Comparison of ENCODE assay signal across 9 cellular contexts in the genomic region with DNA sequence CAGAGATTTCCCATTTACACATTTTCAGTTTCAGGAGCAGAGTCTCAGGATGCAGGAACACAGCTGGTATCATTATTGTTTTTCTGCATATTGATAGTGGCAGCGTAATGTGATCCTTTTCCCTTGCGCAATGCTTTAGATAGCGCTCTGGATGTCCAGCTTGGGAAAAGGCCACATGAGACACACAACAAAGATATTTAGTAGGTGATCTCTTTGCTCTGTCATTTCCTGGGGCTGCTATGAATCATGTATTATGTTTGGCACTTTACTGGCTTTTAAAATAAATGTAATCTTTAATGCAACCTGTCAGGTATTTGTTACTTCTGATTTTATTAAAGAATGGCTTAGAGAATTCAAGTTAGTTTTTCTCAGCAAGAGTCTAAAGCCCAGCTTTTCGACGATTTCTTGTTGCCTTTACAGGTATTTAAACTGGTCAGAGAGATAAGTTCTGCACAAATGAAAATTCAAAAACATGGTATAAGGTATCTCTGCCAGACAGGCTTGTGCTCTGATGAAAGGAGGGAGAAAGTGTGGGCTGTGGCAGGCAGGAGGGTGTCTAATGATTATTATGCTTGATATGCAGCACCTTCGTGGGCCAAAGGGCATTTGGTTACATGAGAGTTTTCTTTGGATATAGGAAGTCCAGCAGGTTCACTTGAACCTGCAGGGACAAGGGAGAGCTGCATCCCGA. TPM values are rescaled to one million over a fixed set of nuclear protein-coding genes. Genes with fewer than 3 reads are reported as not detected.
DNase-seq lines count a peak whose midpoint lies in the region; ATAC-seq and TF ChIP-seq lines count a peak whose summit lies in the region.
"Had no signal": no experiment of that assay in that cellular context is flagged by ENCODE, and none has a peak within 500 bp of the region (broad histone marks: within the 10 kb centered on the region; RNA-seq: fewer than 3 reads in every experiment).

No MANE protein-coding gene starts in this region.

- no peaks in the 10 kb centered on the region for H3K9me2 ChIP-seq in GM23338 (ENCODE audit: insufficient read depth)

- H3K4me2 ChIP-seq in GM23338 = no peak overlapping the region

- peaks cover 16% of the 10 kb centered on the region for H3K4me1 ChIP-seq in GM23338 (ENCODE audit: insufficient read depth)

- no peaks in the 10 kb centered on the region for H3K27me3 ChIP-seq in GM23338 (ENCODE audit: insufficient read depth)
- no peaks in the 10 kb centered on the region; the same call in 1 of the 2 replicates for H3K27me3 ChIP-seq in H7 (ENCODE audit: control insufficient read depth, insufficient read depth, low read length)

- peak overlapping the region; percentile 89 for H3K27ac Mint-ChIP-seq in stimulated activated naive CD8-positive, alpha-beta T cell treated with anti-CD3 and anti-CD28 coated beads, Interleukin-15, Interleukin-2, amounts not matched to agents 100 ng/mL and 50 ng/mL, for 24 hours
- H3K27ac Mint-ChIP-seq in GM23338 = no peak overlapping the region
- H3K27ac Mint-ChIP-seq: activated naive CD4-positive, alpha-beta T cell treated with anti-CD3 and anti-CD28 coated beads, Interleukin-2, amount 10 ng/mL, durations not matched to agents 7 days and 5 days had no signal

- H3K4me3 ChIP-seq in GM23338 = no peak overlapping the region
- H3K4me3 ChIP-seq in H7 (ENCODE audit: insufficient read depth, low read depth, low read length) = no peak overlapping the region

- no peak for TF ChIP-seq CTCF in GM23338 (conservative IDR thresholded peaks at IDR 0.05; ENCODE audit: low read depth in 2 of 2)

- H3K79me2 ChIP-seq in GM23338 (replicated peaks; ENCODE audit: insufficient read depth) = no peaks in the 10 kb centered on the region

- peak overlapping the region; percentile 46 for H3K4me3 Mint-ChIP-seq in stimulated activated naive CD8-positive, alpha-beta T cell treated with anti-CD3 and anti-CD28 coated beads, Interleukin-15, Interleukin-2, amounts not matched to agents 100 ng/mL and 50 ng/mL, for 24 hours
- no peak overlapping the region for H3K4me3 Mint-ChIP-seq in GM23338
- H3K4me3 Mint-ChIP-seq: activated naive CD4-positive, alpha-beta T cell treated with anti-CD3 and anti-CD28 coated beads, Interleukin-2, amount 10 ng/mL, durations not matched to agents 7 days and 5 days had no signal

- no peaks in the 10 kb centered on the region for H3K9me3 Mint-ChIP-seq in stimulated activated naive CD8-positive, alpha-beta T cell treated with anti-CD3 and anti-CD28 coated beads, Interleukin-15, Interleukin-2, amounts not matched to agents 100 ng/mL and 50 ng/mL, for 24 hours
- H3K9me3 Mint-ChIP-seq in GM23338 = peaks cover 12% of the 10 kb centered on the region; the same call in 2 of the 3 replicates
- H3K9me3 Mint-ChIP-seq: activated naive CD4-positive, alpha-beta T cell treated with anti-CD3 and anti-CD28 coated beads, Interleukin-2, amount 10 ng/mL, durations not matched to agents 7 days and 5 days had no signal

- no peak for DNase-seq in stimulated activated naive CD8-positive, alpha-beta T cell treated with anti-CD3 and anti-CD28 coated beads, Interleukin-15, Interleukin-2, amounts not matched to agents 100 U/mL and 50 U/mL, for 24 hours
- DNase-seq in RKO (ENCODE audit: low spot score) (peak; percentile 54), fibroblast of gingiva (ENCODE audit: low read depth) (peak; percentile 68), GM23338 (ENCODE audit: low spot score) (no peak), H7 (no peak), NCI-H526 (lab: John Stamatoyannopoulos, UW) (no peak), DMS79 (lab: John Stamatoyannopoulos, UW) (no peak)
- DNase-seq: activated naive CD4-positive, alpha-beta T cell treated with anti-CD3 and anti-CD28 coated beads, Interleukin-2, amount 10 ng/mL, durations not matched to agents 7 days and 5 days had no signal

- no peaks in the 10 kb centered on the region for H3K27me3 Mint-ChIP-seq in stimulated activated naive CD8-positive, alpha-beta T cell treated with anti-CD3 and anti-CD28 coated beads, Interleukin-15, Interleukin-2, amounts not matched to agents 100 ng/mL and 50 ng/mL, for 24 hours
- H3K27me3 Mint-ChIP-seq in GM23338 (ENCODE audit: insufficient read depth, low read depth, poor library complexity) = no peaks in the 10 kb centered on the region

- H3K4me1 Mint-ChIP-seq in stimulated activated naive CD8-positive, alpha-beta T cell treated with anti-CD3 and anti-CD28 coated beads, Interleukin-15, Interleukin-2, amounts not matched to agents 100 ng/mL and 50 ng/mL, for 24 hours (ENCODE audit: low read depth) = peaks cover 76% of the 10 kb centered on the region
- H3K4me1 Mint-ChIP-seq in GM23338 = peaks cover 13% of the 10 kb centered on the region; the same call in 2 of the 3 replicates

- H3K36me3 ChIP-seq in GM23338 (ENCODE audit: insufficient read depth) = no peaks in the 10 kb centered on the region
- no peaks in the 10 kb centered on the region for H3K36me3 ChIP-seq in H7 (replicated peaks; ENCODE audit: control insufficient read depth, insufficient read depth, low read length)

- peaks cover 4% of the 10 kb centered on the region for H3K36me3 Mint-ChIP-seq in stimulated activated naive CD8-positive, alpha-beta T cell treated with anti-CD3 and anti-CD28 coated beads, Interleukin-15, Interleukin-2, amounts not matched to agents 100 ng/mL and 50 ng/mL, for 24 hours (ENCODE audit: low read depth)
- H3K36me3 Mint-ChIP-seq in GM23338 (ENCODE audit: low read depth) = no peaks in the 10 kb centered on the region

- no peak for ATAC-seq in stimulated activated naive CD8-positive, alpha-beta T cell treated with anti-CD3 and anti-CD28 coated beads, Interleukin-15, Interleukin-2, amounts not matched to agents 100 U/mL and 50 U/mL, for 24 hours
- no peak for ATAC-seq in GM23338

- H4K20me1 ChIP-seq in GM23338 (replicated peaks; ENCODE audit: insufficient read depth) = no peaks in the 10 kb centered on the region

- H2AFZ ChIP-seq in GM23338 = no peak overlapping the region

- no peaks in the 10 kb centered on the region for H3F3A ChIP-seq in GM23338 (replicated peaks; ENCODE audit: low read depth)

- no peak overlapping the region for H3K27ac ChIP-seq in GM23338 (ENCODE audit: low read depth)

RNA-seq across cellular contexts. Expression of a gene that starts 42.3 kb away (rescaled TPM):
- total RNA-seq in GM23338 (2014; rRNA removed; shearing (Covaris generic)) = 229 and 394 TPM in 2 replicates
- 579 and 620 TPM in 2 replicates for polyA plus RNA-seq in GM23338 (2016; fragmentation: Nextera tagmentation; extraction: Ambion mirVana)
- 372 and 415 TPM in 2 replicates for total RNA-seq in H7 (2014; rRNA removed; shearing (Covaris generic))

RNA-seq across cellular contexts. Expression of a gene that starts 45.0 kb away (rescaled TPM):
- 27.0 and 33.2 TPM in 2 replicates for total RNA-seq in GM23338 (2014; rRNA removed; shearing (Covaris generic))
- 31.1 and 47.5 TPM in 2 replicates for polyA plus RNA-seq in GM23338 (2016; fragmentation: Nextera tagmentation; extraction: Ambion mirVana)
- total RNA-seq in H7 (2014; rRNA removed; shearing (Covaris generic)) = 19.8 and 22.3 TPM in 2 replicates

Comparison
In these comparisons a context has a peak if more than half of its experiments do, and no peak if none do; other contexts are left out.
1. DNase-seq: peak in RKO (single experiment) and fibroblast of gingiva (single experiment); none in stimulated activated naive CD8-positive, alpha-beta T cell treated with anti-CD3 and anti-CD28 coated beads, Interleukin-15, Interleukin-2, amounts not matched to agents 100 U/mL and 50 U/mL, for 24 hours (single experiment), GM23338 (single experiment), H7 (single experiment), NCI-H526 (0 of 2) and DMS79 (single experiment).